ENCODE assay signal across 9 cellular contexts in the genomic region with DNA sequence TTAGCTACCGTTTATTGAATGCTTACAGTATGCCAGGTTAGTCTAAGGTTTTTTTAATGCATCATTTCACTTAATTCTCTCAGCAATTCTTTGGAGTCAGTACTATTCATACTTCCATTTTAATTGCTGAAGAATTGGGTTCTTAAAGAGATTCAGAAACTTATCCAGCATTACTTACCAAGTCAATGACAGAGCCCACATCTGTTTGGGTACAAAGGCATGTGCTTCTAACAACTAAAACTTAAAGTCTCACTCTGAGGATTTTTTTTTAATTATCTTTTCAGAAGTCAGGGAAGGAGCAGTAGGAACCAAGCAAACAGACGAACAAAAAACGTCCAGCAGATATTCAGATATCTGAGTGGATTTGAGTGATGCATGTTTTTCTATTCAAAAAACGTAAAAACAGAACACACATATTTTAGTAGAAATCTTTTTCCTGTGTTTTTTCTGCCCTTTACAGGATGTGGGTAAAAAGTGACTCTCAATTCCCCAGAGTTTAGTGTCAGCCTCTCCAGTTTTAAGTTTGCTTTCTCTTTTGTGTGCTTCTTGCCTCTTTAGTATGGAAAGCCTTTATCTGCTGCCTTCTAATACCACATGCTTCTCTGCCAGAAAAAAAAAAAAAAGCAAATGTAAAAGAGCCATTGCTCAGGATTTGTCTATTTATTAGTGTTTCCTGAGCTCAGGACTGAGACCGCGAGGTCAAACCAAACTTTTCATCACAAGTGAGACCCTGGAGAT.
DNase-seq lines count a peak whose midpoint lies in the region; ATAC-seq and TF ChIP-seq lines count a peak whose summit lies in the region.
"Had no signal": no experiment of that assay in that cellular context is flagged by ENCODE, and none has a peak within 500 bp of the region (broad histone marks: within the 10 kb centered on the region; RNA-seq: fewer than 3 reads in every experiment).

No MANE protein-coding gene starts in this region.

- H3K27ac Mint-ChIP-seq in activated naive CD4-positive, alpha-beta T cell treated with anti-CD3 and anti-CD28 coated beads, Interleukin-2, amount 10 ng/mL, durations not matched to agents 7 days and 5 days: peak overlapping the region; percentile 94

- intact Hi-C loops in body of pancreas (cut with DNase I): no loop called here
- intact Hi-C loops in testis (cut with DNase I; ENCODE audit: low total_unique reads): no loop called here

- no peaks in the 10 kb centered on the region for H3K36me3 Mint-ChIP-seq in activated naive CD4-positive, alpha-beta T cell treated with anti-CD3 and anti-CD28 coated beads, Interleukin-2, amount 10 ng/mL, durations not matched to agents 7 days and 5 days

- ATAC-seq in HG03097 (IDR thresholded peaks at IDR 0.05; ENCODE audit: low FRiP score, unreplicated experiment): peak; percentile 84
- ATAC-seq in body of pancreas: peak; percentile 40

- H3K4me3 ChIP-seq in body of pancreas: no peak overlapping the region
- no peak overlapping the region for H3K4me3 ChIP-seq in testis
- H3K4me3 ChIP-seq: skin epidermis had no signal

- WGBS in body of pancreas, 2 donors: 37 to 48% methylated on average over 6 of the region's 6 CpGs
- 30 to 40% methylated on average over 6 of the region's 6 CpGs for WGBS in testis, 2 donors

- H3K36me3 ChIP-seq in body of pancreas (replicated peaks in 1 of 2; ENCODE audit: insufficient read depth in 1 of 2, low read depth in 2 of 2): no peaks in the 10 kb centered on the region
- no peaks in the 10 kb centered on the region for H3K36me3 ChIP-seq in testis (ENCODE audit: low read depth, missing control alignments)

- no peak for TF ChIP-seq CTCF in body of pancreas (IDR thresholded peaks at IDR 0.05)
- TF ChIP-seq CTCF in testis (IDR thresholded peaks at IDR 0.05): no peak

- peaks cover 24% of the 10 kb centered on the region for H3K4me1 ChIP-seq in body of pancreas
- H3K4me1 ChIP-seq in testis: peaks cover 35% of the 10 kb centered on the region

- no peaks in the 10 kb centered on the region for H3K9me3 ChIP-seq in body of pancreas
- no peaks in the 10 kb centered on the region for H3K9me3 ChIP-seq in testis

- H3K27ac ChIP-seq in body of pancreas (no peak overlapping the region), testis (peak overlapping the region; percentile 7 to 47)

- no peaks in the 10 kb centered on the region for H3K9me3 Mint-ChIP-seq in activated naive CD4-positive, alpha-beta T cell treated with anti-CD3 and anti-CD28 coated beads, Interleukin-2, amount 10 ng/mL, durations not matched to agents 7 days and 5 days

- no peaks in the 10 kb centered on the region for H3K27me3 Mint-ChIP-seq in activated naive CD4-positive, alpha-beta T cell treated with anti-CD3 and anti-CD28 coated beads, Interleukin-2, amount 10 ng/mL, durations not matched to agents 7 days and 5 days

- no peaks in the 10 kb centered on the region for H3K27me3 ChIP-seq in body of pancreas
- H3K27me3 ChIP-seq in testis: no peaks in the 10 kb centered on the region

- CTCF ChIA-PET in activated naive CD4-positive, alpha-beta T cell treated with anti-CD3 and anti-CD28 coated beads, Interleukin-2, amount 10 ng/mL, durations not matched to agents 7 days and 5 days (lab: Charles Lee): interaction anchor here (1.0 kb wide), 1 partner anchor 8 kb away, joined by 5 read pairs; no protein-coding TSS in a partner anchor

- no peak for DNase-seq in activated naive CD4-positive, alpha-beta T cell treated with anti-CD3 and anti-CD28 coated beads, Interleukin-2, amount 10 ng/mL, durations not matched to agents 7 days and 5 days
- no peak for DNase-seq in activated naive CD4-positive, alpha-beta T cell treated with anti-CD3 and anti-CD28 coated beads, Interleukin-2, amount 50 U/mL, for 16 hours
- no peak for DNase-seq in body of pancreas
- no peak for DNase-seq in testis
- no peak for DNase-seq in amniotic stem cell (lab: John Stamatoyannopoulos, UW)
- DNase-seq in HUDEP-2 (lab: John Stamatoyannopoulos, UW; ENCODE audit: unreplicated experiment in 76 of 76): no peak
- DNase-seq in AG08396 (ENCODE audit: low spot score): no peak

- peaks cover 54% of the 10 kb centered on the region for H3K4me1 Mint-ChIP-seq in activated naive CD4-positive, alpha-beta T cell treated with anti-CD3 and anti-CD28 coated beads, Interleukin-2, amount 10 ng/mL, durations not matched to agents 7 days and 5 days

- TF ChIP-seq POLR2A in body of pancreas (IDR thresholded peaks at IDR 0.05): no peak
- no peak for TF ChIP-seq POLR2A in testis (IDR thresholded peaks at IDR 0.05)

- H3K4me3 Mint-ChIP-seq in activated naive CD4-positive, alpha-beta T cell treated with anti-CD3 and anti-CD28 coated beads, Interleukin-2, amount 10 ng/mL, durations not matched to agents 7 days and 5 days: peak overlapping the region; percentile 43

Comparison
In these comparisons a context has a peak if more than half of its experiments do, and no peak if none do; other contexts are left out.
1. H3K27ac ChIP-seq: peak in testis (2 of 2); none in body of pancreas (0 of 4).